1 cellular context compared by ENCODE assay signal in genomic region chr5:100903036-100903887, GRCh38.
TF ChIP-seq lines count a peak whose summit lies in the region.

ST8SIA4 (minus strand) TSS chr5:100903282; CDS start chr5:100902955, 327 bp downstream.

TF ChIP-seq in GM12878, 131 proteins besides CTCF, POLR2A, EP300 and RAD21 (continued from another document and continues in another):
- TF ChIP-seq BCLAF1 (IDR thresholded peaks at IDR 0.05) (no peak), ZNF274 (IDR thresholded peaks at IDR 0.05; ENCODE audit: insufficient read depth, insufficient read length) (no peak), BHLHE40 (IDR thresholded peaks at IDR 0.05; ENCODE audit: borderline replicate concordance in 1 of 2, low read depth in 2 of 2, low read length in 1 of 2) (peak; percentile 5 to 56; a peak in 1 of 4 replicates), IRF5 (IDR thresholded peaks at IDR 0.05; ENCODE audit: borderline replicate concordance) (no peak), HDAC6 (IDR thresholded peaks at IDR 0.05; ENCODE audit: unreplicated experiment) (no peak), ZBED1 (IDR thresholded peaks at IDR 0.05; ENCODE audit: borderline replicate concordance) (no peak), ZNF384 (IDR thresholded peaks at IDR 0.05; ENCODE audit: borderline replicate concordance, low read depth, low read length) (no peak), BCL11A (IDR thresholded peaks at IDR 0.05; ENCODE audit: low read depth, low read length) (no peak; the same call in 1 of the 2 replicates), SMAD1 (IDR thresholded peaks at IDR 0.05; ENCODE audit: low read depth, partially characterized antibody) (peak; percentile 81), POU2F2 (IDR thresholded peaks at IDR 0.05; ENCODE audit: borderline replicate concordance, low read depth, low read length) (peak; percentile 89; the same call in 2 of the 3 replicates), CBX3 (IDR thresholded peaks at IDR 0.05; ENCODE audit: borderline replicate concordance, low read depth) (no peak), ZNF687 (IDR thresholded peaks at IDR 0.05) (peak; percentile 70; the same call in 1 of the 2 replicates), YBX1 (IDR thresholded peaks at IDR 0.05) (no peak), NFXL1 (IDR thresholded peaks at IDR 0.05; ENCODE audit: borderline replicate concordance) (no peak), KDM1A (IDR thresholded peaks at IDR 0.05; ENCODE audit: borderline replicate concordance) (peak; percentile 66; the same call in 1 of the 2 replicates), CREM (IDR thresholded peaks at IDR 0.05; ENCODE audit: low read depth) (peak; percentile 57), BACH1 (IDR thresholded peaks at IDR 0.05; ENCODE audit: borderline replicate concordance) (peak; percentile 85; the same call in 1 of the 2 replicates), ZNF24 (IDR thresholded peaks at IDR 0.05) (0 out of 2 replicates have a peak, but pooled peaks have one; percentile 11), CREB1 (IDR thresholded peaks at IDR 0.05; ENCODE audit: low read depth) (peak; percentile 57; the same call in 1 of the 2 replicates), TCF3 (IDR thresholded peaks at IDR 0.05; ENCODE audit: borderline replicate concordance, insufficient read depth, low read depth, low read length) (peak; percentile 45; the same call in 1 of the 2 replicates), CHD2 (IDR thresholded peaks at IDR 0.05; ENCODE audit: borderline replicate concordance, low read depth, low read length) (no peak), RB1 (IDR thresholded peaks at IDR 0.05; ENCODE audit: borderline replicate concordance) (peak; percentile 84; the same call in 1 of the 2 replicates), IRF3 (IDR thresholded peaks at IDR 0.05) (0 out of 2 replicates have a peak, but pooled peaks have one; percentile 31), ZSCAN29 (IDR thresholded peaks at IDR 0.05) (no peak), WRNIP1 (IDR thresholded peaks at IDR 0.05; ENCODE audit: borderline replicate concordance, low read depth, low read length) (no peak), SPI1 (IDR thresholded peaks at IDR 0.05; ENCODE audit: borderline replicate concordance, insufficient read depth, low read depth, low read length) (0 out of 2 replicates have a peak, but pooled peaks have one; percentile 39), SREBF1 (IDR thresholded peaks at IDR 0.05; ENCODE audit: low read length) (no peak), CHD1 (IDR thresholded peaks at IDR 0.05; ENCODE audit: low read depth, low read length) (peak; percentile 28), ASH2L (IDR thresholded peaks at IDR 0.05; ENCODE audit: borderline replicate concordance, low read depth) (no peak), NR2C1 (IDR thresholded peaks at IDR 0.05) (no peak), PBX3 (IDR thresholded peaks at IDR 0.05; ENCODE audit: insufficient replicate concordance, low read depth, low read length) (peak; percentile 90), DPF2 (IDR thresholded peaks at IDR 0.05) (no peak; the same call in 1 of the 2 replicates), PKNOX1 (IDR thresholded peaks at IDR 0.05) (peak; percentile 96), TCF12 (IDR thresholded peaks at IDR 0.05; ENCODE audit: low read depth, low read length) (peak; percentile 55; the same call in 1 of the 2 replicates), CEBPB (IDR thresholded peaks at IDR 0.05; ENCODE audit: borderline replicate concordance in 1 of 2, low read depth in 2 of 2, low read length in 2 of 2) (no peak), GATAD2B (conservative IDR thresholded peaks at IDR 0.05; ENCODE audit: low read depth) (0 out of 2 replicates have a peak, but pooled peaks have one; percentile 36), PAX8 (IDR thresholded peaks at IDR 0.05) (peak; percentile 99), EGR1 (IDR thresholded peaks at IDR 0.05; ENCODE audit: borderline replicate concordance in 1 of 2, low read depth in 2 of 2, low read length in 2 of 2) (peak in 1 of 2 experiments; percentile 95; a peak in 2 of 3 replicates), ZBTB40 (IDR thresholded peaks at IDR 0.05; ENCODE audit: borderline replicate concordance) (no peak), HCFC1 (IDR thresholded peaks at IDR 0.05; ENCODE audit: low read length) (no peak), CBX5 (IDR thresholded peaks at IDR 0.05; ENCODE audit: low read depth) (peak; percentile 83; the same call in 1 of the 2 replicates), JUND (IDR thresholded peaks at IDR 0.05; ENCODE audit: low read depth, low read length) (no peak), NBN (IDR thresholded peaks at IDR 0.05) (peak; percentile 97), POLR2AphosphoS5 (IDR thresholded peaks at IDR 0.05; ENCODE audit: low read length) (peak; percentile 97), GABPA (IDR thresholded peaks at IDR 0.05; ENCODE audit: low read depth) (no peak), ATF7 (IDR thresholded peaks at IDR 0.05; ENCODE audit: low read depth) (peak; percentile 63), PML (IDR thresholded peaks at IDR 0.05; ENCODE audit: low read length) (peak; percentile 94), TARDBP (IDR thresholded peaks at IDR 0.05; ENCODE audit: borderline replicate concordance) (no peak; the same call in 1 of the 2 replicates), SP1 (IDR thresholded peaks at IDR 0.05; ENCODE audit: low read depth, low read length) (peak; percentile 41), MLLT1 (IDR thresholded peaks at IDR 0.05) (peak; percentile 63; the same call in 1 of the 2 replicates)
